Comparison of ENCODE assay signal across 7 cellular contexts in genomic region chr18:8196238-8196637, GRCh38.
"Had no signal": no experiment of that assay in that cellular context is flagged by ENCODE, and none has a peak within 500 bp of the region (broad histone marks: within the 10 kb centered on the region; RNA-seq: fewer than 3 reads in every experiment).

No MANE protein-coding gene starts in this region.

- H3K4me3 ChIP-seq: K562 had no signal

- H3K27ac Mint-ChIP-seq: IgD-negative memory B cell had no signal

- H3K9me3 Mint-ChIP-seq: IgD-negative memory B cell had no signal

- H3K4me1 Mint-ChIP-seq: IgD-negative memory B cell had no signal

- H3K36me3 Mint-ChIP-seq: IgD-negative memory B cell had no signal

- H3K27ac ChIP-seq: HL-60 had no signal

- H3K4me3 Mint-ChIP-seq: IgD-negative memory B cell had no signal

- ATAC-seq: HepG2, K562 had no signal

- DNase-seq: IMR-90, KBM-7, KG1 had no signal

- H3K27me3 Mint-ChIP-seq: IgD-negative memory B cell had no signal
